ENCODE assay signal across 18 cellular contexts in the genomic region with DNA sequence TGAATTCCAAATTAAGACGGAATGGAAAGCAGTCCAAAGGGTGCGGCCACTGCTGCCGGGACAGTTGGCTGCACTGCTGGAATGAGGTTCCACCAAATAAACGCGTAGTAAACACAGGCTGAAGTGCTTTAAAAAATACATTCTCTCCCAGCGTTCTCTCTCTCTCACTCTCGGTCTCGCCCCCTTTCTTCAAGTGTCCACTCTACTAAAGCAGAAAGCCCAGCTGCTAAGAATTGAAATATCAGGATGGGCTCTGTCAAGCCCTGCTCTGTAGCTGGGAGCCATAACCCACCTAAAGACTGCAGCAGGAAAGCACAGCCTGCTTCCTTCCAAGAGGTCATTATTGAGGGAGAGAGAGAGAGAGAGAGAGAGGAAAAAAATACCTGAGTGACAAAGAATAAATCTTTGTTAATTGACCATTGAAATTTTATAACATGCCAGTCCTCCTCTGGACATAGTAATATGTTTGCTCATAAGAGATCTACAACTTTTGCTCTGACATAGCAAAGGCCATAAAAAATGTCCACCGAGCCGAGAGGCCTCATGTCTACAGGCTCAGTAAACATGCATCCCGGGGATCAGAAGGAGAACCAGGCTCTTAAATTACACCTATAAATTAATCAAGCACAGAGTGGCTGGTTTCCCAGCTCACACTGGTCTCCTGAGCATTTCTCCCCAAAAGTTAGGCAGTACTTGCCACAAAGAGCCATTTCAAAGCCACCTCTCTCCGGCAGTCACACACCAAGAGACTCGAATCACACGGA.
A peak's percentile ranks its signal among the peaks of the same experiment; 100 is the strongest.
DNase-seq lines count a peak whose midpoint lies in the region; ATAC-seq, FAIRE-seq and TF ChIP-seq lines count a peak whose summit lies in the region.
"Had no signal": no experiment of that assay in that cellular context is flagged by ENCODE, and none has a peak within 500 bp of the region (broad histone marks: within the 10 kb centered on the region; RNA-seq: fewer than 3 reads in every experiment).

No MANE protein-coding gene starts in this region.

- peaks cover 5% of the 10 kb centered on the region for H3K36me3 Mint-ChIP-seq in neural crest cell (ENCODE audit: low read depth)
- H3K36me3 Mint-ChIP-seq: activated CD4-positive, alpha-beta memory T cell treated with anti-CD3 and anti-CD28 coated beads for 36 hours had no signal

- TF ChIP-seq POLR2A in esophagus squamous epithelium (IDR thresholded peaks at IDR 0.05) = no peak
- TF ChIP-seq POLR2A in upper lobe of left lung (IDR thresholded peaks at IDR 0.05) = no peak
- TF ChIP-seq POLR2A in HepG2 (IDR thresholded peaks at IDR 0.05; ENCODE audit: insufficient read depth in 1 of 2, low read depth in 2 of 2, low read length in 2 of 2) = no peak

- no peaks in the 10 kb centered on the region for H3F3A ChIP-seq in PC-9 (ENCODE audit: insufficient read depth, low read depth)

- peak; percentile 53 to 79 for ATAC-seq in upper lobe of left lung (ENCODE audit: low FRiP score in 2 of 2)
- ATAC-seq in HepG2 = no peak
- ATAC-seq: HCT116, psoas muscle, T-helper 17 cell had no signal

- no peak for FAIRE-seq in HepG2 (lab: Jason Lieb, UNC)
- FAIRE-seq: endothelial cell of umbilical vein, HTR-8/SVneo had no signal

- H2AFZ ChIP-seq in PC-9 (no peak overlapping the region), HepG2 (ENCODE audit: low read length) (no peak overlapping the region)

- H3K4me3 Mint-ChIP-seq in neural crest cell = peak overlapping the region; percentile 14
- H3K4me3 Mint-ChIP-seq: activated CD4-positive, alpha-beta memory T cell treated with anti-CD3 and anti-CD28 coated beads for 36 hours; T-helper 17 cell had no signal

- H3K9me3 ChIP-seq in esophagus squamous epithelium (no peaks in the 10 kb centered on the region), upper lobe of left lung (no peaks in the 10 kb centered on the region), PC-9 (ENCODE audit: insufficient read depth, low read depth) (no peaks in the 10 kb centered on the region), HepG2 (ENCODE audit: low read length) (no peaks in the 10 kb centered on the region)
- H3K9me3 ChIP-seq: psoas muscle had no signal

- H3K27me3 Mint-ChIP-seq in neural crest cell (ENCODE audit: low read depth) = peaks cover 89% of the 10 kb centered on the region
- H3K27me3 Mint-ChIP-seq: T-helper 17 cell had no signal

- no peak overlapping the region for H3K9ac ChIP-seq in HepG2 (ENCODE audit: insufficient read depth, low read depth, low read length)

- no peaks in the 10 kb centered on the region for H3K27me3 ChIP-seq in esophagus squamous epithelium
- no peaks in the 10 kb centered on the region for H3K27me3 ChIP-seq in upper lobe of left lung
- H3K27me3 ChIP-seq in PC-9 (ENCODE audit: insufficient read depth, low read depth) = peaks cover 77% of the 10 kb centered on the region
- H3K27me3 ChIP-seq in HepG2 (ENCODE audit: control insufficient read depth in 1 of 2, insufficient read depth in 2 of 2, low read length in 2 of 2) = no peaks in the 10 kb centered on the region

- TF ChIP-seq EP300 in upper lobe of left lung (IDR thresholded peaks at IDR 0.05) = no peak
- no peak for TF ChIP-seq EP300 in HepG2 (IDR thresholded peaks at IDR 0.05; ENCODE audit: low read depth in 2 of 2, low read length in 2 of 2)
- no peak for TF ChIP-seq EP300 in HepG2 (CRISPR knock-in tag; IDR thresholded peaks at IDR 0.05; ENCODE audit: borderline replicate concordance)

- H3K36me3 ChIP-seq in esophagus squamous epithelium (no peaks in the 10 kb centered on the region), upper lobe of left lung (no peaks in the 10 kb centered on the region), PC-9 (ENCODE audit: low read depth) (no peaks in the 10 kb centered on the region), HepG2 (replicated peaks in 1 of 2; ENCODE audit: control insufficient read depth in 1 of 2, insufficient read depth in 2 of 2, low read length in 2 of 2) (no peaks in the 10 kb centered on the region)

- H4K20me1 ChIP-seq in PC-9 (ENCODE audit: insufficient read depth) (no peaks in the 10 kb centered on the region), HepG2 (ENCODE audit: insufficient read depth, low read length) (no peaks in the 10 kb centered on the region)

- DNase-seq in NCI-H69 (lab: John Stamatoyannopoulos, UW) = peak; percentile 11
- no peak for DNase-seq in esophagus squamous epithelium (lab: John Stamatoyannopoulos, UW)
- no peak for DNase-seq in neural crest cell (ENCODE audit: low read depth, low spot score)
- peak; percentile 22 to 44 for DNase-seq in upper lobe of left lung
- DNase-seq in PC-9 = no peak
- DNase-seq in AG08396 (ENCODE audit: low spot score) = no peak
- DNase-seq in HepG2 (ENCODE audit: low spot score) = no peak
- DNase-seq: activated CD4-positive, alpha-beta memory T cell treated with anti-CD3 and anti-CD28 coated beads for 36 hours; mesendoderm; NCI-H524 treated with DMSO at 0.1 percent for 48 hours; psoas muscle; stimulated activated CD4-positive, alpha-beta T cell treated with anti-CD3 and anti-CD28 coated beads, Interleukin-4, amount 100 ng/mL, for 24 hours; stimulated activated naive CD4-positive, alpha-beta T cell; T-helper 17 cell had no signal

- in situ Hi-C loops in HepG2 (cut with HindIII; ENCODE audit: extremely low pct_ligation_motif_present, low pct_unique_long_range_greater_than_20kb) = no loop called here

- H3K27ac ChIP-seq in esophagus squamous epithelium (peak overlapping the region; percentile 75 to 90 (median 87)), upper lobe of left lung (peak overlapping the region; percentile 10 to 71 (median 30)), PC-9 (no peak overlapping the region), HepG2 (ENCODE audit: extremely low read length, insufficient read depth, low read length) (no peak overlapping the region)
- H3K27ac ChIP-seq: psoas muscle had no signal

- no peak overlapping the region for H3K4me2 ChIP-seq in PC-9
- H3K4me2 ChIP-seq in HepG2 (ENCODE audit: low read depth, low read length) = no peak overlapping the region

- BruUV-seq in PC-9 (replicated peaks; lab: Mats Ljungman, UMichigan) (no TSS peak), HepG2 (replicated peaks; lab: Mats Ljungman, UMichigan) (no TSS peak)

- POLR2A ChIA-PET in PC-9 (lab: Charles Lee; ENCODE audit: unreplicated experiment) = no interaction called here
- POLR2A ChIA-PET in HepG2 (lab: Yijun Ruan, JAX) = no interaction called here

- CTCF ChIA-PET in PC-9 (lab: Charles Lee) = no interaction called here
- CTCF ChIA-PET in HepG2 (lab: Yijun Ruan, JAX; ENCODE audit: low intra/inter-chr PET ratio, low total read pairs) = no interaction called here

- H3K9me3 Mint-ChIP-seq in neural crest cell = no peaks in the 10 kb centered on the region
- H3K9me3 Mint-ChIP-seq: activated CD4-positive, alpha-beta memory T cell treated with anti-CD3 and anti-CD28 coated beads for 36 hours; activated T-helper 2 cell treated with anti-CD3 and anti-CD28 coated beads, Interferon-gamma antibody, Interleukin-2, Interleukin-4, amounts not matched to agents 10 μg/mL and 5 μg/mL and 100 μg/mL, durations not matched to agents 14 hours and 24 hours and 36 hours had no signal

- no peak for TF ChIP-seq RAD21 in HepG2 (CRISPR knock-in tag; IDR thresholded peaks at IDR 0.05)

- no peaks in the 10 kb centered on the region for H3K79me2 ChIP-seq in PC-9 (ENCODE audit: low read depth)
- no peaks in the 10 kb centered on the region for H3K79me2 ChIP-seq in HepG2 (ENCODE audit: insufficient read depth, low read length)

- H3K9me2 ChIP-seq in PC-9 (ENCODE audit: insufficient read depth) = no peaks in the 10 kb centered on the region

- 41 to 48% methylated on average over 14 of the region's 14 CpGs for WGBS in esophagus squamous epithelium, 2 donors
- 66% methylated on average over 14 of the region's 14 CpGs for WGBS in upper lobe of left lung, 2 donors
- WGBS in HepG2 (ENCODE audit: low lambda C conversion rate) = 94% methylated on average over 14 of the region's 14 CpGs

- peak overlapping the region; percentile 47 for H3K27ac Mint-ChIP-seq in neural crest cell (ENCODE audit: unreplicated experiment)
- H3K27ac Mint-ChIP-seq: activated CD4-positive, alpha-beta memory T cell treated with anti-CD3 and anti-CD28 coated beads for 36 hours; activated T-helper 2 cell treated with anti-CD3 and anti-CD28 coated beads, Interferon-gamma antibody, Interleukin-2, Interleukin-4, amounts not matched to agents 10 μg/mL and 5 μg/mL and 100 μg/mL, durations not matched to agents 14 hours and 24 hours and 36 hours; T-helper 17 cell had no signal

- peaks cover 12 to 76% (median 32%) of the 10 kb centered on the region in 3 donors for H3K4me1 ChIP-seq in esophagus squamous epithelium
- peaks cover 0 to 16% (median 4%) of the 10 kb centered on the region in 4 donors for H3K4me1 ChIP-seq in upper lobe of left lung
- H3K4me1 ChIP-seq in PC-9 (replicated peaks; ENCODE audit: insufficient read depth) = no peaks in the 10 kb centered on the region
- peaks cover 81% of the 10 kb centered on the region for H3K4me1 ChIP-seq in HepG2 (ENCODE audit: insufficient read depth, low read length)
- H3K4me1 ChIP-seq: psoas muscle had no signal

- H3K4me3 ChIP-seq in esophagus squamous epithelium (peak overlapping the region in 3 of 4 donors; percentile 2 to 26 (median 22)), upper lobe of left lung (no peak overlapping the region), PC-9 (no peak overlapping the region), HepG2 (replicated peaks in 1 of 3; ENCODE audit: insufficient read depth in 1 of 3, low read depth in 2 of 3, low read length in 3 of 3) (no peak overlapping the region)
- H3K4me3 ChIP-seq: psoas muscle had no signal

- H3K4me1 Mint-ChIP-seq in neural crest cell = peaks cover 65% of the 10 kb centered on the region

- intact Hi-C loops in esophagus squamous epithelium (cut with DNase I) (no loop called here), PC-9 (cut with micrococcal nuclease; ENCODE audit: unreplicated experiment) (no loop called here), HepG2 (cut with micrococcal nuclease; ENCODE audit: unreplicated experiment) (no loop called here)

- TF ChIP-seq CTCF in esophagus squamous epithelium (IDR thresholded peaks at IDR 0.05) (no peak), neural crest cell (conservative IDR thresholded peaks at IDR 0.05) (no peak), upper lobe of left lung (IDR thresholded peaks at IDR 0.05) (no peak), PC-9 (conservative IDR thresholded peaks at IDR 0.05) (no peak), HepG2 (CRISPR knock-in tag; IDR thresholded peaks at IDR 0.05) (no peak)

TF ChIP-seq in HepG2, 621 proteins besides CTCF, POLR2A, EP300 and RAD21 (continues in another document):
- no peak for TF ChIP-seq ZSCAN22 (CRISPR knock-in tag; IDR thresholded peaks at IDR 0.05)

Comparison
In these comparisons a context has a peak if more than half of its experiments do, and no peak if none do; other contexts are left out.
1. DNase-seq: peak in NCI-H69 (single experiment) and upper lobe of left lung (2 of 2); none in esophagus squamous epithelium (single experiment), neural crest cell (single experiment), PC-9 (0 of 2), AG08396 (single experiment) and HepG2 (single experiment).
2. H3K27ac ChIP-seq: peak in esophagus squamous epithelium (4 of 4) and upper lobe of left lung (4 of 4); none in PC-9 (single experiment) and HepG2 (single experiment).
3. H3K4me3 ChIP-seq: peak in esophagus squamous epithelium (3 of 4); none in upper lobe of left lung (0 of 4), PC-9 (single experiment) and HepG2 (0 of 3).